Comparison of ENCODE assay signal across 8 cellular contexts in the genomic region with DNA sequence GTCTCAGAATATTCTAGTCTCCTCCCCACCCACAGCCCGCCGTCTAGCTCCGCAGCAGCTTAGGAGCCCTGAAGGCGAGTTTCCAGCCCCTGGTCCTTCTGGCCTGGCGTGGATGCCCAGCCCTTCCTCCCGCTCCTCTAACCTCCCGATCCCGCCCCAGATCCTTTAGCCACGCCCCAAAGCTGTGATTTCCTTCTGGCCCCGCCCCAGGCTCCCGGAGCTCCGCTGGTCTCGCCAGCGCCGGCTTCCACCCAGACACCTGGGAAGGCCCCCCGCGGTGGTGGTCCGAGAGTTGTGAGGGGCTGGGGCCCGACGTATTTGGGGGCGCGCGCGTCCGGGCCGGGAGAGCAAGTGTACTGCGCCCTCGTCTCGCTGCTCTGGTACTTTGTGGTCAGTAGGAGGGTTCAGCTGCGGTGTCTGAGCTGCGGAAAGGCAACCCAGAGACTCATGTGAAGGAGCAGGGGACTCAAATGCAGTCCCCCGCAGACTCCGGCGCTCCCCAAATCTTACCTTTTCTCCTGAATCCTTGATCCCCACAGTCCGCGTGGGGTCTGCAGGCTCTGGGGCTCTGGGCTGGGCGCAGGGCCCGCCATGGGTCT. TPM values are rescaled to one million over a fixed set of nuclear protein-coding genes. Genes with fewer than 3 reads are reported as not detected.
DNase-seq lines count a peak whose midpoint lies in the region; ATAC-seq, FAIRE-seq and TF ChIP-seq lines count a peak whose summit lies in the region.

Gene CGB7 (minus strand): TSS at position 114 of the 599 bp plus-strand sequence. CDS start 2,374 bp downstream, outside the sequence.

- H3K27ac Mint-ChIP-seq in activated naive CD4-positive, alpha-beta T cell treated with anti-CD3 and anti-CD28 coated beads, Interleukin-2, amount 50 U/mL, for 24 hours = no peak within 1 kb of the TSS

- H3K27me3 Mint-ChIP-seq in activated naive CD4-positive, alpha-beta T cell treated with anti-CD3 and anti-CD28 coated beads, Interleukin-2, amount 50 U/mL, for 24 hours = peaks cover 17% of the 10 kb centered on the region

- H3K4me1 Mint-ChIP-seq in activated naive CD4-positive, alpha-beta T cell treated with anti-CD3 and anti-CD28 coated beads, Interleukin-2, amount 50 U/mL, for 24 hours = peaks cover 15% of the 10 kb centered on the region

- no peaks in the 10 kb centered on the region for H3F3A ChIP-seq in DOHH2 (ENCODE audit: control insufficient read depth, insufficient read depth)

- H3K4me2 ChIP-seq in DOHH2 (ENCODE audit: low read length) = peak within 1 kb of the TSS; percentile 65

- ATAC-seq in Right ventricle myocardium inferior (peak; percentile 76), pancreas (peak; percentile 80 to 85 (median 85)), HG03196 (IDR thresholded peaks at IDR 0.05; ENCODE audit: unreplicated experiment) (no peak)

- peaks cover 59% of the 10 kb centered on the region for H3K27me3 ChIP-seq in DOHH2 (ENCODE audit: control insufficient read depth, low read length)
- H3K27me3 ChIP-seq in pancreas = no peaks in the 10 kb centered on the region

- H4K20me1 ChIP-seq in DOHH2 (ENCODE audit: control insufficient read depth, insufficient read depth, low read depth, low read length) = no peaks in the 10 kb centered on the region

- DNase-seq in NCI-H460 (ENCODE audit: extremely low read depth, low read depth) (peak; percentile 31), Right ventricle myocardium inferior (ENCODE audit: missing footprints) (peak; percentile 75), pancreas (peak; percentile 64 to 89 (median 82)), H4 (ENCODE audit: low spot score) (no peak), GDM1 (lab: John Stamatoyannopoulos, UW) (no peak)

- 2 to 4% methylated on average over 32 to 38 of the region's 38 CpGs for WGBS in pancreas, 2 donors

- H3K36me3 Mint-ChIP-seq in activated naive CD4-positive, alpha-beta T cell treated with anti-CD3 and anti-CD28 coated beads, Interleukin-2, amount 50 U/mL, for 24 hours = no peaks in the 10 kb centered on the region

- H3K9me2 ChIP-seq in DOHH2 (replicated peaks; ENCODE audit: control insufficient read depth, low read length) = no peaks in the 10 kb centered on the region

- no peak for FAIRE-seq in pancreas (lab: Jason Lieb, UNC)

- intact Hi-C loops in Right ventricle myocardium inferior (cut with DNase I) (no loop called here), pancreas (cut with DNase I) (no loop called here)

- peak within 1 kb of the TSS; percentile 87 for H3K4me3 Mint-ChIP-seq in activated naive CD4-positive, alpha-beta T cell treated with anti-CD3 and anti-CD28 coated beads, Interleukin-2, amount 50 U/mL, for 24 hours

- H3K4me3 ChIP-seq in DOHH2 (ENCODE audit: low read length) (peak within 1 kb of the TSS; percentile 64; the same call in 1 of the 2 replicates), pancreas (peak within 1 kb of the TSS in 3 of 4 donors; percentile 26 to 67 (median 47))

- TF ChIP-seq CTCF in DOHH2 (IDR thresholded peaks at IDR 0.05; ENCODE audit: low read depth, low read length, poor library complexity, severe bottlenecking) = no peak
- no peak for TF ChIP-seq CTCF in pancreas (IDR thresholded peaks at IDR 0.05)

- H3K27ac ChIP-seq in DOHH2 (ENCODE audit: low read depth, low read length) (no peak within 1 kb of the TSS), pancreas (no peak within 1 kb of the TSS)

- H3K9me3 ChIP-seq in DOHH2 (ENCODE audit: control insufficient read depth, insufficient read depth, low read length) = no peaks in the 10 kb centered on the region
- H3K9me3 ChIP-seq in pancreas = no peaks in the 10 kb centered on the region

- H3K4me1 ChIP-seq in DOHH2 (ENCODE audit: control insufficient read depth, low read length) (peaks cover 12% of the 10 kb centered on the region), pancreas (peaks cover 0 to 5% (median 0%) of the 10 kb centered on the region in 3 donors)

- H3K36me3 ChIP-seq in DOHH2 (ENCODE audit: control insufficient read depth, low read length) (no peaks in the 10 kb centered on the region), pancreas (no peaks in the 10 kb centered on the region)

- H3K9me3 Mint-ChIP-seq in activated naive CD4-positive, alpha-beta T cell treated with anti-CD3 and anti-CD28 coated beads, Interleukin-2, amount 50 U/mL, for 24 hours = no peaks in the 10 kb centered on the region

- no peaks in the 10 kb centered on the region for H3K79me2 ChIP-seq in DOHH2 (ENCODE audit: control insufficient read depth, low read length)

RNA-seq across cellular contexts. Expression of gene CGB7, which starts in this region (rescaled TPM):
- total RNA-seq in NCI-H460 (2014; rRNA removed; shearing (Covaris generic)) = not detected in 2 replicates
- polyA plus RNA-seq in NCI-H460 (2014; cell fraction: nucleus; rRNA removed) = 0.10 TPM in 1 of 2 replicates, not detected in the other
- total RNA-seq in Right ventricle myocardium inferior (not detected), pancreas (not detected)
- under 1 TPM in 1 of 2 donors, not detected in 1; 0.38 TPM for polyA plus RNA-seq in pancreas
- not detected in 2 replicates for total RNA-seq in H4 (2014; rRNA removed; shearing (Covaris generic))

Comparison
In these comparisons a context has a peak if more than half of its experiments do, and no peak if none do; other contexts are left out.
1. Peak in DNase-seq in NCI-H460; RNA of the gene not detected or under 1 TPM.
2. Peak in DNase-seq and ATAC-seq in Right ventricle myocardium inferior; RNA of the gene not detected or under 1 TPM.
3. Peak in DNase-seq, ATAC-seq and H3K4me3 ChIP-seq in pancreas; RNA of the gene not detected or under 1 TPM.